In the genomic region with DNA sequence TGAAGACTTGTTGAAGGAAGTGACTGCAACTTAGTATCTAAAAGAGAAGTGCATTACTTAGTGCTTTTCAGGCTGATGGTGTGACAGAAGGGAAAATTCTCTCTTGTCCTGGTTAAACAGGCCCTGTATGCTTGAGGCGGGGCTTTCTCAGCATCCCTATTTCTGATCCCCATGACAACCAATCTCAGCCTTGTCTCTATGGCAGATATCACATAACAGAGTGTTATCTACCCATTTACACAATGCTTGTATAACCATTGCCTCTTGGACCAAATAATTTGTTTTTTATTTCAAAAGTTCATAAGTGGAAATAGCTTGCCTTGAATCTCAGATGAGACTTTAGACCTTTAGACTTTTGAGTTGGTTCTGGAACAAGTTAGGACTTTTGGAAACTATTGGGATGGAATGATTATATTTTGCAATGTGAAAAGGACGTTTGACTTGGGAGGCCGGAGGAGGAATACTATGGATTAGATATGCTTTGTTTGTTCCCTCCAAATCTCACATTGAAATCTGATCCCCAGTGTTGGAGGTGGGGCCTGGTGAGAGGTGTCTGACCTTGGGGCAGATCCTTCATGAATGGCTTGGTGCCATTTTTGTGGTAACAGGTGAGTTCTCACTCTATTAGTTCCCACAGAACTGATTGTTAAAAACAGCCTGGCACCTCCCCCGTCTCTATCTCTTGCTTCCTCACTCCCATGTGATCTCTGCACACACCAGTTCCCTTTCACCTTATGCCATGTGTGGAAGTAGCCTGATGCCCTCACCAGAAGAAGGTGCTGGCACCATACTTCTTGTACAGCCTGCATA, we compare ENCODE assay signal across 1 cellular context.
A peak's percentile ranks its signal among the peaks of the same experiment; 100 is the strongest.
TF ChIP-seq lines count a peak whose summit lies in the region.

No MANE protein-coding gene starts in this region.

TF ChIP-seq in K562, 482 proteins besides CTCF, POLR2A, EP300 and RAD21:
- TF ChIP-seq, protein P1, sequence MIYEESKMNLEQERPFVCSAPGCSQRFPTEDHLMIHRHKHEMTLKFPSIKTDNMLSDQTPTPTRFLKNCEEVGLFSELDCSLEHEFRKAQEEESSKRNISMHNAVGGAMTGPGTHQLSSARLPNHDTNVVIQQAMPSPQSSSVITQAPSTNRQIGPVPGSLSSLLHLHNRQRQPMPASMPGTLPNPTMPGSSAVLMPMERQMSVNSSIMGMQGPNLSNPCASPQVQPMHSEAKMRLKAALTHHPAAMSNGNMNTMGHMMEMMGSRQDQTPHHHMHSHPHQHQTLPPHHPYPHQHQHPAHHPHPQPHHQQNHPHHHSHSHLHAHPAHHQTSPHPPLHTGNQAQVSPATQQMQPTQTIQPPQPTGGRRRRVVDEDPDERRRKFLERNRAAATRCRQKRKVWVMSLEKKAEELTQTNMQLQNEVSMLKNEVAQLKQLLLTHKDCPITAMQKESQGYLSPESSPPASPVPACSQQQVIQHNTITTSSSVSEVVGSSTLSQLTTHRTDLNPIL (CRISPR knock-in tag; IDR thresholded peaks at IDR 0.05), result no peak
- TF ChIP-seq CHD1 (IDR thresholded peaks at IDR 0.05; ENCODE audit: low read length) (no peak), TRIM24 (IDR thresholded peaks at IDR 0.05) (no peak), ZNF274 (IDR thresholded peaks at IDR 0.05; ENCODE audit: borderline replicate concordance, low read depth, low read length) (no peak), NELFE (IDR thresholded peaks at IDR 0.05; ENCODE audit: insufficient read depth, insufficient read length) (no peak), MCM2 (IDR thresholded peaks at IDR 0.05; ENCODE audit: low read depth) (no peak), RCOR1 (IDR thresholded peaks at IDR 0.05; ENCODE audit: borderline replicate concordance in 1 of 2, low read depth in 2 of 2, low read length in 2 of 2) (peak in 1 of 2 experiments; percentile 73; a peak in 2 of 4 replicates), ZNF589 (CRISPR knock-in tag; IDR thresholded peaks at IDR 0.05; ENCODE audit: low read depth) (no peak), GTF2E2 (tag; IDR thresholded peaks at IDR 0.05) (no peak), TRIM28 (IDR thresholded peaks at IDR 0.05) (no peak), RFX1 (IDR thresholded peaks at IDR 0.05) (peak; percentile 76), BCOR (IDR thresholded peaks at IDR 0.05) (no peak), SNRNP70 (optimal IDR thresholded peaks at IDR 0.05; ENCODE audit: low read depth, low read length) (no peak)
- TF ChIP-seq, protein P2, sequence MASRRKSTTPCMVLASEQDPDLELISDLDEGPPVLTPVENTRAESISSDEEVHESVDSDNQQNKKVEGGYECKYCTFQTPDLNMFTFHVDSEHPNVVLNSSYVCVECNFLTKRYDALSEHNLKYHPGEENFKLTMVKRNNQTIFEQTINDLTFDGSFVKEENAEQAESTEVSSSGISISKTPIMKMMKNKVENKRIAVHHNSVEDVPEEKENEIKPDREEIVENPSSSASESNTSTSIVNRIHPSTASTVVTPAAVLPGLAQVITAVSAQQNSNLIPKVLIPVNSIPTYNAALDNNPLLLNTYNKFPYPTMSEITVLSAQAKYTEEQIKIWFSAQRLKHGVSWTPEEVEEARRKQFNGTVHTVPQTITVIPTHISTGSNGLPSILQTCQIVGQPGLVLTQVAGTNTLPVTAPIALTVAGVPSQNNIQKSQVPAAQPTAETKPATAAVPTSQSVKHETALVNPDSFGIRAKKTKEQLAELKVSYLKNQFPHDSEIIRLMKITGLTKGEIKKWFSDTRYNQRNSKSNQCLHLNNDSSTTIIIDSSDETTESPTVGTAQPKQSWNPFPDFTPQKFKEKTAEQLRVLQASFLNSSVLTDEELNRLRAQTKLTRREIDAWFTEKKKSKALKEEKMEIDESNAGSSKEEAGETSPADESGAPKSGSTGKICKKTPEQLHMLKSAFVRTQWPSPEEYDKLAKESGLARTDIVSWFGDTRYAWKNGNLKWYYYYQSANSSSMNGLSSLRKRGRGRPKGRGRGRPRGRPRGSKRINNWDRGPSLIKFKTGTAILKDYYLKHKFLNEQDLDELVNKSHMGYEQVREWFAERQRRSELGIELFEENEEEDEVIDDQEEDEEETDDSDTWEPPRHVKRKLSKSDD (conservative IDR thresholded peaks at IDR 0.05; ENCODE audit: low read length), result no peak
- TF ChIP-seq, protein P3, sequence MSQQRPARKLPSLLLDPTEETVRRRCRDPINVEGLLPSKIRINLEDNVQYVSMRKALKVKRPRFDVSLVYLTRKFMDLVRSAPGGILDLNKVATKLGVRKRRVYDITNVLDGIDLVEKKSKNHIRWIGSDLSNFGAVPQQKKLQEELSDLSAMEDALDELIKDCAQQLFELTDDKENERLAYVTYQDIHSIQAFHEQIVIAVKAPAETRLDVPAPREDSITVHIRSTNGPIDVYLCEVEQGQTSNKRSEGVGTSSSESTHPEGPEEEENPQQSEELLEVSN (IDR thresholded peaks at IDR 0.05; ENCODE audit: borderline replicate concordance in 1 of 2, extremely low read depth in 1 of 2, insufficient read depth in 1 of 2, insufficient read length in 1 of 2, low read depth in 1 of 2, low read length in 1 of 2, poor library complexity in 1 of 2, severe bottlenecking in 1 of 2), result no peak
- TF ChIP-seq, protein P4, sequence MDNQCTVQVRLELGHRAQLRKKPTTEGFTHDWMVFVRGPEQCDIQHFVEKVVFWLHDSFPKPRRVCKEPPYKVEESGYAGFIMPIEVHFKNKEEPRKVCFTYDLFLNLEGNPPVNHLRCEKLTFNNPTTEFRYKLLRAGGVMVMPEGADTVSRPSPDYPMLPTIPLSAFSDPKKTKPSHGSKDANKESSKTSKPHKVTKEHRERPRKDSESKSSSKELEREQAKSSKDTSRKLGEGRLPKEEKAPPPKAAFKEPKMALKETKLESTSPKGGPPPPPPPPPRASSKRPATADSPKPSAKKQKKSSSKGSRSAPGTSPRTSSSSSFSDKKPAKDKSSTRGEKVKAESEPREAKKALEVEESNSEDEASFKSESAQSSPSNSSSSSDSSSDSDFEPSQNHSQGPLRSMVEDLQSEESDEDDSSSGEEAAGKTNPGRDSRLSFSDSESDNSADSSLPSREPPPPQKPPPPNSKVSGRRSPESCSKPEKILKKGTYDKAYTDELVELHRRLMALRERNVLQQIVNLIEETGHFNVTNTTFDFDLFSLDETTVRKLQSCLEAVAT (IDR thresholded peaks at IDR 0.05), result no peak
- TF ChIP-seq, protein P5, sequence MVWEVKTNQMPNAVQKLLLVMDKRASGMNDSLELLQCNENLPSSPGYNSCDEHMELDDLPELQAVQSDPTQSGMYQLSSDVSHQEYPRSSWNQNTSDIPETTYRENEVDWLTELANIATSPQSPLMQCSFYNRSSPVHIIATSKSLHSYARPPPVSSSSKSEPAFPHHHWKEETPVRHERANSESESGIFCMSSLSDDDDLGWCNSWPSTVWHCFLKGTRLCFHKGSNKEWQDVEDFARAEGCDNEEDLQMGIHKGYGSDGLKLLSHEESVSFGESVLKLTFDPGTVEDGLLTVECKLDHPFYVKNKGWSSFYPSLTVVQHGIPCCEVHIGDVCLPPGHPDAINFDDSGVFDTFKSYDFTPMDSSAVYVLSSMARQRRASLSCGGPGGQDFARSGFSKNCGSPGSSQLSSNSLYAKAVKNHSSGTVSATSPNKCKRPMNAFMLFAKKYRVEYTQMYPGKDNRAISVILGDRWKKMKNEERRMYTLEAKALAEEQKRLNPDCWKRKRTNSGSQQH (CRISPR knock-in tag; IDR thresholded peaks at IDR 0.05), result no peak
- TF ChIP-seq, protein P6, sequence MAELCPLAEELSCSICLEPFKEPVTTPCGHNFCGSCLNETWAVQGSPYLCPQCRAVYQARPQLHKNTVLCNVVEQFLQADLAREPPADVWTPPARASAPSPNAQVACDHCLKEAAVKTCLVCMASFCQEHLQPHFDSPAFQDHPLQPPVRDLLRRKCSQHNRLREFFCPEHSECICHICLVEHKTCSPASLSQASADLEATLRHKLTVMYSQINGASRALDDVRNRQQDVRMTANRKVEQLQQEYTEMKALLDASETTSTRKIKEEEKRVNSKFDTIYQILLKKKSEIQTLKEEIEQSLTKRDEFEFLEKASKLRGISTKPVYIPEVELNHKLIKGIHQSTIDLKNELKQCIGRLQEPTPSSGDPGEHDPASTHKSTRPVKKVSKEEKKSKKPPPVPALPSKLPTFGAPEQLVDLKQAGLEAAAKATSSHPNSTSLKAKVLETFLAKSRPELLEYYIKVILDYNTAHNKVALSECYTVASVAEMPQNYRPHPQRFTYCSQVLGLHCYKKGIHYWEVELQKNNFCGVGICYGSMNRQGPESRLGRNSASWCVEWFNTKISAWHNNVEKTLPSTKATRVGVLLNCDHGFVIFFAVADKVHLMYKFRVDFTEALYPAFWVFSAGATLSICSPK (IDR thresholded peaks at IDR 0.05; ENCODE audit: borderline replicate concordance), result no peak
